12 cellular contexts compared by ENCODE assay signal in genomic region chr15:69141833-69142232, GRCh38. TPM values are rescaled to one million over a fixed set of nuclear protein-coding genes. Genes with fewer than 3 reads are reported as not detected.
DNase-seq lines count a peak whose midpoint lies in the region; ATAC-seq, FAIRE-seq and TF ChIP-seq lines count a peak whose summit lies in the region.
"Had no signal": no experiment of that assay in that cellular context is flagged by ENCODE, and none has a peak within 500 bp of the region (broad histone marks: within the 10 kb centered on the region; RNA-seq: fewer than 3 reads in every experiment).

No MANE protein-coding gene starts in this region.

- WGBS in SK-N-SH (ENCODE audit: low lambda C conversion rate) = 57% methylated on average over 1 of the region's 1 CpG
- WGBS in H9 (ENCODE audit: extremely low coverage, insufficient read length, low lambda C conversion rate) = no CpG with 5 or more reads among the region's 1 CpG
- 81 to 97% (median 90%) methylated on average over 1 of the region's 1 CpG for WGBS in heart left ventricle, 4 donors

- H3K4ac ChIP-seq in H9 (ENCODE audit: low read depth, low read length) = no peak overlapping the region

- H2AK5ac ChIP-seq in H9 (ENCODE audit: insufficient read length, low read length) = no peak overlapping the region

- no peaks in the 10 kb centered on the region; a peak in 1 of 7 replicates for H3K36me3 Mint-ChIP-seq in H9 (ENCODE audit: insufficient read depth in 1 of 3, low read depth in 3 of 3)

- no peak overlapping the region for H3K4me3 ChIP-seq in SK-N-SH (ENCODE audit: low read depth in 2 of 2, low read length in 1 of 2)
- no peak overlapping the region for H3K4me3 ChIP-seq in duodenal mucosa (ENCODE audit: low read depth in 1 of 2, low read length in 2 of 2)
- H3K4me3 ChIP-seq in mucosa of descending colon = no peak overlapping the region
- no peak overlapping the region for H3K4me3 ChIP-seq in heart left ventricle
- H3K4me3 ChIP-seq: BLaER1 had no signal

- H3K4me3 Mint-ChIP-seq in H9 = no peak overlapping the region
- H3K4me3 Mint-ChIP-seq: CD8-positive, alpha-beta memory T cell had no signal

- TF ChIP-seq CTCF in SK-N-SH (IDR thresholded peaks at IDR 0.05) (no peak), mucosa of descending colon (IDR thresholded peaks at IDR 0.05) (no peak), H9 (conservative IDR thresholded peaks at IDR 0.05) (no peak), heart left ventricle (IDR thresholded peaks at IDR 0.05) (no peak)

- TF ChIP-seq POLR2A in heart left ventricle (IDR thresholded peaks at IDR 0.05) = no peak

- POLR2A ChIA-PET in SK-N-SH (lab: Yijun Ruan, JAX) = no interaction called here

- no peak overlapping the region for H2BK120ac ChIP-seq in H9 (ENCODE audit: low read depth, low read length, poor library complexity, severe bottlenecking)

- 0 out of 4 replicates have a peak overlapping the region, but pooled peaks of 1 of the 2 experiments have one; percentile 19 for H3K27ac ChIP-seq in SK-N-SH (ENCODE audit: low read depth in 2 of 2, low read length in 1 of 2)
- H3K27ac ChIP-seq in duodenal mucosa (ENCODE audit: low read depth, low read length) = peak overlapping the region; percentile 35
- no peak overlapping the region for H3K27ac ChIP-seq in H9 (ENCODE audit: insufficient read length, low read depth, low read length)
- H3K27ac ChIP-seq in heart left ventricle = no peak overlapping the region
- H3K27ac ChIP-seq: 22Rv1, BLaER1 had no signal

- no peak overlapping the region for H2BK15ac ChIP-seq in H9 (ENCODE audit: low read depth, low read length)

- no peak overlapping the region for H2BK12ac ChIP-seq in H9 (ENCODE audit: insufficient read length, low read depth, low read length)

- no peaks in the 10 kb centered on the region for H3K79me2 ChIP-seq in SK-N-SH (ENCODE audit: insufficient read depth)
- H3K79me2 ChIP-seq in H9 (ENCODE audit: insufficient read depth, low read length) = no peaks in the 10 kb centered on the region

- H3K4me1 Mint-ChIP-seq in H9 = peaks cover 19 to 38% of the 10 kb centered on the region in 2 experiments
- H3K4me1 Mint-ChIP-seq: CD8-positive, alpha-beta memory T cell had no signal

- H3T11ph ChIP-seq in H9 (ENCODE audit: low read length) = no peak overlapping the region

- H3K4me2 ChIP-seq in SK-N-SH = no peak overlapping the region
- H3K4me2 ChIP-seq in H9 (ENCODE audit: insufficient read depth, insufficient read length, low read length) = no peak overlapping the region
- H3K4me2 ChIP-seq: BLaER1 had no signal

- peaks cover 0 to 3% of the 10 kb centered on the region in 2 experiments; a peak in 2 of 5 replicates for H3K9me3 Mint-ChIP-seq in H9

- no peak for DNase-seq in SK-N-SH
- DNase-seq in mucosa of descending colon = no peak
- DNase-seq in H9 = no peak
- DNase-seq in heart left ventricle = no peak
- no peak for DNase-seq in RCC 7860 (ENCODE audit: low spot score)
- DNase-seq: AML-193; CD8-positive, alpha-beta memory T cell had no signal

- no peak overlapping the region for H2BK5ac ChIP-seq in H9 (ENCODE audit: insufficient read length, low read length)

- H3K9me3 ChIP-seq in SK-N-SH (no peaks in the 10 kb centered on the region), duodenal mucosa (ENCODE audit: control insufficient read depth in 1 of 2, low read length in 2 of 2) (no peaks in the 10 kb centered on the region), mucosa of descending colon (no peaks in the 10 kb centered on the region), H9 (ENCODE audit: control insufficient read depth, low read depth, low read length) (no peaks in the 10 kb centered on the region), heart left ventricle (no peaks in the 10 kb centered on the region)
- H3K9me3 ChIP-seq: BLaER1 had no signal

- no peak for TF ChIP-seq EP300 in SK-N-SH (IDR thresholded peaks at IDR 0.05; ENCODE audit: borderline replicate concordance in 1 of 2, low read depth in 1 of 2, low read length in 1 of 2)

- no peak overlapping the region for H3K56ac ChIP-seq in H9 (ENCODE audit: insufficient read length, low read depth, low read length)

- no peak overlapping the region for H3K18ac ChIP-seq in H9 (ENCODE audit: insufficient read length, low read depth, low read length)

- H2AFZ ChIP-seq in SK-N-SH (ENCODE audit: low read depth) (no peak overlapping the region), H9 (ENCODE audit: low read length) (no peak overlapping the region)

- no peak overlapping the region for H4K91ac ChIP-seq in H9 (ENCODE audit: insufficient read length, low read depth, low read length)

- H3K27ac Mint-ChIP-seq in H9 = no peak overlapping the region
- H3K27ac Mint-ChIP-seq: CD8-positive, alpha-beta memory T cell had no signal

- H3K27me3 Mint-ChIP-seq in H9 (ENCODE audit: low read depth) = peaks cover 17% of the 10 kb centered on the region

- no peak overlapping the region for H3K14ac ChIP-seq in H9 (ENCODE audit: insufficient read depth, low read length)

- H3K4me1 ChIP-seq in SK-N-SH (ENCODE audit: control insufficient read depth in 1 of 2, insufficient read depth in 2 of 2, low read depth in 1 of 2, low read length in 1 of 2) (peaks cover 3 to 11% of the 10 kb centered on the region in 2 experiments; a peak in 1 of 4 replicates), duodenal mucosa (ENCODE audit: control insufficient read depth in 1 of 2, insufficient read depth in 2 of 2, low read length in 2 of 2) (peaks cover 27 to 49% of the 10 kb centered on the region in 2 donors), mucosa of descending colon (ENCODE audit: low read depth) (no peaks in the 10 kb centered on the region), H9 (ENCODE audit: insufficient read depth, low read length) (no peaks in the 10 kb centered on the region), heart left ventricle (no peaks in the 10 kb centered on the region)
- H3K4me1 ChIP-seq: BLaER1 had no signal

- no peak for TF ChIP-seq RAD21 in SK-N-SH (IDR thresholded peaks at IDR 0.05; ENCODE audit: low read length)

- H2BK20ac ChIP-seq in H9 (ENCODE audit: low read depth, low read length, poor library complexity, severe bottlenecking) = no peak overlapping the region

- H3K79me1 ChIP-seq in H9 (ENCODE audit: insufficient read depth, low read depth, low read length, poor library complexity, severe bottlenecking) = no peaks in the 10 kb centered on the region

- no peak for FAIRE-seq in RCC 7860 (lab: Jason Lieb, UNC)

- H3F3A ChIP-seq in SK-N-SH (replicated peaks; ENCODE audit: insufficient read depth) = no peaks in the 10 kb centered on the region

- no peak for ATAC-seq in SK-N-SH treated with all-trans-retinoic acid at 6 μM for 48 hours
- ATAC-seq in mucosa of descending colon = peak; percentile 36
- ATAC-seq in HG03045 (IDR thresholded peaks at IDR 0.05; ENCODE audit: unreplicated experiment) = no peak
- ATAC-seq in heart left ventricle = no peak

- H4K20me1 ChIP-seq in SK-N-SH (ENCODE audit: insufficient read depth) (no peaks in the 10 kb centered on the region), H9 (ENCODE audit: control insufficient read depth, insufficient read depth, insufficient read length) (no peaks in the 10 kb centered on the region)
- H4K20me1 ChIP-seq: BLaER1 had no signal

- intact Hi-C loops in mucosa of descending colon (cut with DNase I, micrococcal nuclease) = no loop called here
- intact Hi-C loops in heart left ventricle (cut with DNase I) = no loop called here

- CTCF ChIA-PET in SK-N-SH (lab: Yijun Ruan, JAX) = interaction anchor here (0.6 to 0.9 kb wide), 4 partner anchors 15 to 263 kb away, joined by 3 to 4 read pairs (median 3); no protein-coding TSS in a partner anchor

- no peaks in the 10 kb centered on the region for H3K9me2 ChIP-seq in SK-N-SH

- no peak overlapping the region for H3K9ac ChIP-seq in SK-N-SH
- no peak overlapping the region for H3K9ac ChIP-seq in duodenal mucosa (ENCODE audit: low read depth in 1 of 2, low read length in 2 of 2)
- H3K9ac ChIP-seq in H9 (ENCODE audit: extremely low read depth, insufficient read length, low read length) = no peak overlapping the region
- H3K9ac ChIP-seq: BLaER1 had no signal

- no peaks in the 10 kb centered on the region for H3K36me3 ChIP-seq in SK-N-SH (replicated peaks in 1 of 2; ENCODE audit: control insufficient read depth in 1 of 2, insufficient read depth in 2 of 2, low read length in 1 of 2)
- H3K36me3 ChIP-seq in duodenal mucosa (ENCODE audit: control insufficient read depth in 1 of 2, insufficient read depth in 2 of 2, low read length in 2 of 2) = no peaks in the 10 kb centered on the region
- no peaks in the 10 kb centered on the region for H3K36me3 ChIP-seq in mucosa of descending colon (ENCODE audit: low read depth)
- no peaks in the 10 kb centered on the region for H3K36me3 ChIP-seq in heart left ventricle
- H3K36me3 ChIP-seq: BLaER1 had no signal

- H3K27me3 ChIP-seq in SK-N-SH (ENCODE audit: insufficient read depth) = no peaks in the 10 kb centered on the region; the same call in 1 of the 2 replicates
- no peaks in the 10 kb centered on the region for H3K27me3 ChIP-seq in duodenal mucosa (ENCODE audit: control insufficient read depth in 1 of 2, insufficient read depth in 2 of 2, low read length in 2 of 2)
- H3K27me3 ChIP-seq in H9 (ENCODE audit: insufficient read depth, low read length) = no peaks in the 10 kb centered on the region; the same call in 1 of the 2 replicates
- peaks cover 0 to 7% (median 0%) of the 10 kb centered on the region in 9 donors for H3K27me3 ChIP-seq in heart left ventricle
- H3K27me3 ChIP-seq: BLaER1 had no signal

- no peak overlapping the region for H4K8ac ChIP-seq in H9 (replicated peaks; ENCODE audit: insufficient read length, low read depth, low read length)

- H3K23me2 ChIP-seq in H9 (ENCODE audit: insufficient read length, low read depth, low read length, poor library complexity, severe bottlenecking) = no peaks in the 10 kb centered on the region

- H4K5ac ChIP-seq in H9 (ENCODE audit: insufficient read length, low read depth, low read length) = no peak overlapping the region

- no peak overlapping the region for H3K23ac ChIP-seq in H9 (ENCODE audit: insufficient read length, low read depth, low read length)

TF ChIP-seq in SK-N-SH treated with all-trans-retinoic acid at 6 μM for 48 hours, 23 proteins besides CTCF, POLR2A, EP300 and RAD21 (continues in another document):
- TF ChIP-seq ISL1 (CRISPR knock-in tag; IDR thresholded peaks at IDR 0.05) = peak; percentile 33; the same call in 1 of the 2 replicates

TF ChIP-seq in SK-N-SH, 30 proteins besides CTCF, POLR2A, EP300 and RAD21 (continues in another document):
- TF ChIP-seq GABPA (IDR thresholded peaks at IDR 0.05; ENCODE audit: low read depth) (no peak), SIN3A (IDR thresholded peaks at IDR 0.05; ENCODE audit: borderline replicate concordance, low read depth, low read length) (no peak), POLR2AphosphoS5 (IDR thresholded peaks at IDR 0.05; ENCODE audit: low read depth, low read length) (no peak), TAF1 (IDR thresholded peaks at IDR 0.05; ENCODE audit: borderline replicate concordance, low read depth, low read length) (no peak), TCF12 (IDR thresholded peaks at IDR 0.05) (no peak), FOXM1 (IDR thresholded peaks at IDR 0.05; ENCODE audit: low read depth) (no peak)

RNA-seq across cellular contexts. Expression of gene GLCE, which starts 18.6 kb away (rescaled TPM):
- 19.5 and 25.0 TPM in 2 replicates for polyA plus RNA-seq in SK-N-SH (2012; rRNA removed)
- polyA plus RNA-seq in SK-N-SH (2012; cell fraction: cytosol; rRNA removed) = 28.0 and 29.3 TPM in 2 replicates
- 7.7 and 17.4 TPM in 2 replicates for polyA plus RNA-seq in SK-N-SH (2012; cell fraction: nucleus; rRNA removed)
- 10 to 100 TPM; 17.7 to 36.4 (median 32.3) TPM for total RNA-seq in mucosa of descending colon
- 11.9 and 12.2 TPM in 2 replicates for total RNA-seq in H9 (2021)
- 10 to 100 TPM in 2 of 9 donors, 1 to 10 TPM in 7; 7.8 to 14.3 (median 8.4) TPM for total RNA-seq in heart left ventricle
- 1 to 10 TPM; 4.0 to 9.7 TPM for polyA plus RNA-seq in heart left ventricle
